1 cellular context compared by ENCODE assay signal in the genomic region with DNA sequence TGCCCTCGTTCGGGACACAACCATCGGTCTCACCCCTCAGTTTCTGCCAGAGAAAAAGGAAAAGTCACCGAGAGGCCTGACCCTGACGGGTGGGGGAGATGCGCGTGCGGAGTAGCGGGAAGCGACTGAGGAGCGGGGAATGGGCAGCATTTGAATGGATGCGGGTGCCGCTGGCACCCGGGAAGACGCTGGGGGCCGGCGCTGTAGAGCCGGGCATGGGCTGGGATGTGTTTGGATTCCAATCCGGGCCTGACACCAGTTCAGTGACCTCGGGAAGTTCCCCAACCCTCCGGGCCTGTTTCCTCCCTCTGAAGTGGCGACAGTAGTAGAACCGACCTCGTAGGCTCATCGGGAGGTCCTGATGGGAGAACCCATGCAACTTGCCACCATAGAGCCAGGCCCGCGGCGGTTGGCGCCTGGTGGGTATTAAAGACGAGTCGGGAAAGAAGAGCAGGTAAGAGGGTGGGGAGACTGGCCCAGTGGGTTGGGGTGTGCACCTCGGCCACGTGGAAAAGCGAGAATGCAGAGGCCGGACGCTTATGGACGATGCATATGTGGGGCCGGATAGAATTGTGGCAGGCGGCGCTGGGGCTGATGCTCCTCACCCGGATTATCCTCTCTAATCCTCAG.
TF ChIP-seq lines count a peak whose summit lies in the region.

No MANE protein-coding gene starts in this region.

TF ChIP-seq in HepG2, 621 proteins besides CTCF, POLR2A, EP300 and RAD21 (continued from another document and continues in another):
- 0 out of 2 replicates have a peak, but pooled peaks have one; percentile 59 for TF ChIP-seq ZNF841 (CRISPR knock-in tag; IDR thresholded peaks at IDR 0.05; ENCODE audit: borderline replicate concordance)
- TF ChIP-seq ZMYM4 (CRISPR knock-in tag; IDR thresholded peaks at IDR 0.05) = no peak
- TF ChIP-seq ATF7 (IDR thresholded peaks at IDR 0.05) = no peak
- peak; percentile 14; the same call in 1 of the 2 replicates for TF ChIP-seq ATF7 (CRISPR knock-in tag; IDR thresholded peaks at IDR 0.05)
- peak; percentile 4; the same call in 1 of the 2 replicates for TF ChIP-seq ZNF430 (CRISPR knock-in tag; IDR thresholded peaks at IDR 0.05)
- TF ChIP-seq ZNF569 (CRISPR knock-in tag; IDR thresholded peaks at IDR 0.05; ENCODE audit: borderline replicate concordance) = 0 out of 2 replicates have a peak, but pooled peaks have one; percentile 19
- TF ChIP-seq, protein P1, sequence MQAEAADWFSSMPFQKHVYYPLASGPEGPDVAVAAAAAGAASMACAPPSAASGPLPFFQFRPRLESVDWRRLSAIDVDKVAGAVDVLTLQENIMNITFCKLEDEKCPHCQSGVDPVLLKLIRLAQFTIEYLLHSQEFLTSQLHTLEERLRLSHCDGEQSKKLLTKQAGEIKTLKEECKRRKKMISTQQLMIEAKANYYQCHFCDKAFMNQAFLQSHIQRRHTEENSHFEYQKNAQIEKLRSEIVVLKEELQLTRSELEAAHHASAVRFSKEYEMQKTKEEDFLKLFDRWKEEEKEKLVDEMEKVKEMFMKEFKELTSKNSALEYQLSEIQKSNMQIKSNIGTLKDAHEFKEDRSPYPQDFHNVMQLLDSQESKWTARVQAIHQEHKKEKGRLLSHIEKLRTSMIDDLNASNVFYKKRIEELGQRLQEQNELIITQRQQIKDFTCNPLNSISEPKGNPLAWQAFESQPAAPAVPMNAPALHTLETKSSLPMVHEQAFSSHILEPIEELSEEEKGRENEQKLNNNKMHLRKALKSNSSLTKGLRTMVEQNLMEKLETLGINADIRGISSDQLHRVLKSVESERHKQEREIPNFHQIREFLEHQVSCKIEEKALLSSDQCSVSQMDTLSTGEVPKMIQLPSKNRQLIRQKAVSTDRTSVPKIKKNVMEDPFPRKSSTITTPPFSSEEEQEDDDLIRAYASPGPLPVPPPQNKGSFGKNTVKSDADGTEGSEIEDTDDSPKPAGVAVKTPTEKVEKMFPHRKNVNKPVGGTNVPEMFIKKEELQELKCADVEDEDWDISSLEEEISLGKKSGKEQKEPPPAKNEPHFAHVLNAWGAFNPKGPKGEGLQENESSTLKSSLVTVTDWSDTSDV (CRISPR knock-in tag; IDR thresholded peaks at IDR 0.05) = peak; percentile 4; the same call in 1 of the 2 replicates
- TF ChIP-seq ZNF564 (CRISPR knock-in tag; IDR thresholded peaks at IDR 0.05) = 0 out of 2 replicates have a peak, but pooled peaks have one; percentile 1
- TF ChIP-seq ZNF703 (CRISPR knock-in tag; IDR thresholded peaks at IDR 0.05; ENCODE audit: borderline replicate concordance) = peak; percentile 66; the same call in 1 of the 2 replicates
- TF ChIP-seq ZMAT3 (CRISPR knock-in tag; conservative IDR thresholded peaks at IDR 0.05) = 0 out of 2 replicates have a peak, but pooled peaks have one; percentile 19
- TF ChIP-seq MBD4 (IDR thresholded peaks at IDR 0.05; ENCODE audit: borderline replicate concordance, low read length) = no peak
- peak; percentile 71; the same call in 1 of the 2 replicates for TF ChIP-seq ZNF543 (CRISPR knock-in tag; IDR thresholded peaks at IDR 0.05)
- TF ChIP-seq ZNF263 (CRISPR knock-in tag; IDR thresholded peaks at IDR 0.05) = 0 out of 2 replicates have a peak, but pooled peaks have one; percentile 4
- TF ChIP-seq HNRNPLL (IDR thresholded peaks at IDR 0.05; ENCODE audit: low read depth, low read length, poor library complexity, severe bottlenecking) = peak; percentile 73
- TF ChIP-seq ZNF431 (CRISPR knock-in tag; IDR thresholded peaks at IDR 0.05; ENCODE audit: borderline replicate concordance, low read depth) = peak; percentile 2; the same call in 1 of the 2 replicates
- TF ChIP-seq ZNF335 (CRISPR knock-in tag; IDR thresholded peaks at IDR 0.05) = 0 out of 2 replicates have a peak, but pooled peaks have one; percentile 4
- TF ChIP-seq ZNF224 (CRISPR knock-in tag; IDR thresholded peaks at IDR 0.05) = 0 out of 2 replicates have a peak, but pooled peaks have one; percentile 80
- TF ChIP-seq RBM39 (IDR thresholded peaks at IDR 0.05; ENCODE audit: low read depth, low read length, poor library complexity, severe bottlenecking) = no peak
- peak; percentile 46 for TF ChIP-seq DMAP1 (CRISPR knock-in tag; IDR thresholded peaks at IDR 0.05)
- TF ChIP-seq, protein P2, sequence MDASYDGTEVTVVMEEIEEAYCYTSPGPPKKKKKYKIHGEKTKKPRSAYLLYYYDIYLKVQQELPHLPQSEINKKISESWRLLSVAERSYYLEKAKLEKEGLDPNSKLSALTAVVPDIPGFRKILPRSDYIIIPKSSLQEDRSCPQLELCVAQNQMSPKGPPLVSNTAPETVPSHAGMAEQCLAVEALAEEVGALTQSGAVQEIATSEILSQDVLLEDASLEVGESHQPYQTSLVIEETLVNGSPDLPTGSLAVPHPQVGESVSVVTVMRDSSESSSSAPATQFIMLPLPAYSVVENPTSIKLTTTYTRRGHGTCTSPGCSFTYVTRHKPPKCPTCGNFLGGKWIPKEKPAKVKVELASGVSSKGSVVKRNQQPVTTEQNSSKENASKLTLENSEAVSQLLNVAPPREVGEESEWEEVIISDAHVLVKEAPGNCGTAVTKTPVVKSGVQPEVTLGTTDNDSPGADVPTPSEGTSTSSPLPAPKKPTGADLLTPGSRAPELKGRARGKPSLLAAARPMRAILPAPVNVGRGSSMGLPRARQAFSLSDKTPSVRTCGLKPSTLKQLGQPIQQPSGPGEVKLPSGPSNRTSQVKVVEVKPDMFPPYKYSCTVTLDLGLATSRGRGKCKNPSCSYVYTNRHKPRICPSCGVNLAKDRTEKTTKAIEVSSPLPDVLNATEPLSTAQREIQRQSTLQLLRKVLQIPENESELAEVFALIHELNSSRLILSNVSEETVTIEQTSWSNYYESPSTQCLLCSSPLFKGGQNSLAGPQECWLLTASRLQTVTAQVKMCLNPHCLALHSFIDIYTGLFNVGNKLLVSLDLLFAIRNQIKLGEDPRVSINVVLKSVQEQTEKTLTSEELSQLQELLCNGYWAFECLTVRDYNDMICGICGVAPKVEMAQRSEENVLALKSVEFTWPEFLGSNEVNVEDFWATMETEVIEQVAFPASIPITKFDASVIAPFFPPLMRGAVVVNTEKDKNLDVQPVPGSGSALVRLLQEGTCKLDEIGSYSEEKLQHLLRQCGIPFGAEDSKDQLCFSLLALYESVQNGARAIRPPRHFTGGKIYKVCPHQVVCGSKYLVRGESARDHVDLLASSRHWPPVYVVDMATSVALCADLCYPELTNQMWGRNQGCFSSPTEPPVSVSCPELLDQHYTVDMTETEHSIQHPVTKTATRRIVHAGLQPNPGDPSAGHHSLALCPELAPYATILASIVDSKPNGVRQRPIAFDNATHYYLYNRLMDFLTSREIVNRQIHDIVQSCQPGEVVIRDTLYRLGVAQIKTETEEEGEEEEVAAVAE (CRISPR knock-in tag; IDR thresholded peaks at IDR 0.05; ENCODE audit: borderline replicate concordance) = 0 out of 2 replicates have a peak, but pooled peaks have one; percentile 26
- TF ChIP-seq TOPORS (CRISPR knock-in tag; IDR thresholded peaks at IDR 0.05) = 0 out of 2 replicates have a peak, but pooled peaks have one; percentile 23
- 0 out of 2 replicates have a peak, but pooled peaks have one; percentile 44 for TF ChIP-seq HIVEP1 (CRISPR knock-in tag; IDR thresholded peaks at IDR 0.05)
- TF ChIP-seq, protein P3, sequence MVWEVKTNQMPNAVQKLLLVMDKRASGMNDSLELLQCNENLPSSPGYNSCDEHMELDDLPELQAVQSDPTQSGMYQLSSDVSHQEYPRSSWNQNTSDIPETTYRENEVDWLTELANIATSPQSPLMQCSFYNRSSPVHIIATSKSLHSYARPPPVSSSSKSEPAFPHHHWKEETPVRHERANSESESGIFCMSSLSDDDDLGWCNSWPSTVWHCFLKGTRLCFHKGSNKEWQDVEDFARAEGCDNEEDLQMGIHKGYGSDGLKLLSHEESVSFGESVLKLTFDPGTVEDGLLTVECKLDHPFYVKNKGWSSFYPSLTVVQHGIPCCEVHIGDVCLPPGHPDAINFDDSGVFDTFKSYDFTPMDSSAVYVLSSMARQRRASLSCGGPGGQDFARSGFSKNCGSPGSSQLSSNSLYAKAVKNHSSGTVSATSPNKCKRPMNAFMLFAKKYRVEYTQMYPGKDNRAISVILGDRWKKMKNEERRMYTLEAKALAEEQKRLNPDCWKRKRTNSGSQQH (CRISPR knock-in tag; IDR thresholded peaks at IDR 0.05; ENCODE audit: low read depth) = peak; percentile 9; the same call in 1 of the 2 replicates
- TF ChIP-seq ZBTB1 (CRISPR knock-in tag; IDR thresholded peaks at IDR 0.05; ENCODE audit: borderline replicate concordance) = no peak
- TF ChIP-seq ZC3H4 (CRISPR knock-in tag; IDR thresholded peaks at IDR 0.05; ENCODE audit: borderline replicate concordance) = 0 out of 2 replicates have a peak, but pooled peaks have one; percentile 12
- peak in 1 of 2 experiments; percentile 8; a peak in 1 of 4 replicates for TF ChIP-seq KLF16 (CRISPR knock-in tag; IDR thresholded peaks at IDR 0.05)
- TF ChIP-seq BRCA1 (CRISPR knock-in tag; IDR thresholded peaks at IDR 0.05) = 0 out of 2 replicates have a peak, but pooled peaks have one; percentile 18
- TF ChIP-seq HNRNPL (IDR thresholded peaks at IDR 0.05; ENCODE audit: low read depth, low read length) = 0 out of 2 replicates have a peak, but pooled peaks have one; percentile 60
- TF ChIP-seq ZBTB8A (CRISPR knock-in tag; IDR thresholded peaks at IDR 0.05; ENCODE audit: borderline replicate concordance, low read depth) = 0 out of 2 replicates have a peak, but pooled peaks have one; percentile 6
- TF ChIP-seq ZNF484 (CRISPR knock-in tag; IDR thresholded peaks at IDR 0.05; ENCODE audit: borderline replicate concordance, low read depth) = no peak
- 0 out of 2 replicates have a peak, but pooled peaks have one; percentile 0 for TF ChIP-seq SOX13 (IDR thresholded peaks at IDR 0.05)
- TF ChIP-seq SOX13 (CRISPR knock-in tag; conservative IDR thresholded peaks at IDR 0.05 in 1 of 2, IDR thresholded peaks at IDR 0.05 in 1 of 2) = no peak
- TF ChIP-seq ZNF441 (CRISPR knock-in tag; IDR thresholded peaks at IDR 0.05; ENCODE audit: borderline replicate concordance) = 0 out of 2 replicates have a peak, but pooled peaks have one; percentile 23
- TF ChIP-seq PPARG (CRISPR knock-in tag; conservative IDR thresholded peaks at IDR 0.05) = no peak
- TF ChIP-seq ZNF768 (CRISPR knock-in tag; IDR thresholded peaks at IDR 0.05) = peak; percentile 82; the same call in 1 of the 2 replicates
- TF ChIP-seq ZNF674 (CRISPR knock-in tag; IDR thresholded peaks at IDR 0.05; ENCODE audit: low read depth) = no peak
- TF ChIP-seq ZSCAN31 (CRISPR knock-in tag; IDR thresholded peaks at IDR 0.05; ENCODE audit: low read depth) = 0 out of 2 replicates have a peak, but pooled peaks have one; percentile 8
- TF ChIP-seq, protein P4, sequence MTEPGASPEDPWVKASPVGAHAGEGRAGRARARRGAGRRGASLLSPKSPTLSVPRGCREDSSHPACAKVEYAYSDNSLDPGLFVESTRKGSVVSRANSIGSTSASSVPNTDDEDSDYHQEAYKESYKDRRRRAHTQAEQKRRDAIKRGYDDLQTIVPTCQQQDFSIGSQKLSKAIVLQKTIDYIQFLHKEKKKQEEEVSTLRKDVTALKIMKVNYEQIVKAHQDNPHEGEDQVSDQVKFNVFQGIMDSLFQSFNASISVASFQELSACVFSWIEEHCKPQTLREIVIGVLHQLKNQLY (CRISPR knock-in tag; IDR thresholded peaks at IDR 0.05) = no peak
- 0 out of 2 replicates have a peak, but pooled peaks have one; percentile 43 for TF ChIP-seq ZNF547 (CRISPR knock-in tag; IDR thresholded peaks at IDR 0.05)
- TF ChIP-seq, protein P5, sequence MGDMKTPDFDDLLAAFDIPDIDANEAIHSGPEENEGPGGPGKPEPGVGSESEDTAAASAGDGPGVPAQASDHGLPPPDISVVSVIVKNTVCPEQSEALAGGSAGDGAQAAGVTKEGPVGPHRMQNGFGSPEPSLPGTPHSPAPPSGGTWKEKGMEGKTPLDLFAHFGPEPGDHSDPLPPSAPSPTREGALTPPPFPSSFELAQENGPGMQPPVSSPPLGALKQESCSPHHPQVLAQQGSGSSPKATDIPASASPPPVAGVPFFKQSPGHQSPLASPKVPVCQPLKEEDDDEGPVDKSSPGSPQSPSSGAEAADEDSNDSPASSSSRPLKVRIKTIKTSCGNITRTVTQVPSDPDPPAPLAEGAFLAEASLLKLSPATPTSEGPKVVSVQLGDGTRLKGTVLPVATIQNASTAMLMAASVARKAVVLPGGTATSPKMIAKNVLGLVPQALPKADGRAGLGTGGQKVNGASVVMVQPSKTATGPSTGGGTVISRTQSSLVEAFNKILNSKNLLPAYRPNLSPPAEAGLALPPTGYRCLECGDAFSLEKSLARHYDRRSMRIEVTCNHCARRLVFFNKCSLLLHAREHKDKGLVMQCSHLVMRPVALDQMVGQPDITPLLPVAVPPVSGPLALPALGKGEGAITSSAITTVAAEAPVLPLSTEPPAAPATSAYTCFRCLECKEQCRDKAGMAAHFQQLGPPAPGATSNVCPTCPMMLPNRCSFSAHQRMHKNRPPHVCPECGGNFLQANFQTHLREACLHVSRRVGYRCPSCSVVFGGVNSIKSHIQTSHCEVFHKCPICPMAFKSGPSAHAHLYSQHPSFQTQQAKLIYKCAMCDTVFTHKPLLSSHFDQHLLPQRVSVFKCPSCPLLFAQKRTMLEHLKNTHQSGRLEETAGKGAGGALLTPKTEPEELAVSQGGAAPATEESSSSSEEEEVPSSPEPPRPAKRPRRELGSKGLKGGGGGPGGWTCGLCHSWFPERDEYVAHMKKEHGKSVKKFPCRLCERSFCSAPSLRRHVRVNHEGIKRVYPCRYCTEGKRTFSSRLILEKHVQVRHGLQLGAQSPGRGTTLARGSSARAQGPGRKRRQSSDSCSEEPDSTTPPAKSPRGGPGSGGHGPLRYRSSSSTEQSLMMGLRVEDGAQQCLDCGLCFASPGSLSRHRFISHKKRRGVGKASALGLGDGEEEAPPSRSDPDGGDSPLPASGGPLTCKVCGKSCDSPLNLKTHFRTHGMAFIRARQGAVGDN (CRISPR knock-in tag; IDR thresholded peaks at IDR 0.05) = peak; percentile 44
- peak; percentile 41; the same call in 1 of the 2 replicates for TF ChIP-seq KDM5A (IDR thresholded peaks at IDR 0.05; ENCODE audit: borderline replicate concordance, low read length)
- TF ChIP-seq ZFY (CRISPR knock-in tag; IDR thresholded peaks at IDR 0.05) = peak; percentile 17; the same call in 1 of the 2 replicates
- no peak for TF ChIP-seq ZNF33A (CRISPR knock-in tag; IDR thresholded peaks at IDR 0.05; ENCODE audit: borderline replicate concordance)
- TF ChIP-seq ZNF879 (CRISPR knock-in tag; IDR thresholded peaks at IDR 0.05) = 0 out of 2 replicates have a peak, but pooled peaks have one; percentile 11
- peak; percentile 13; the same call in 1 of the 2 replicates for TF ChIP-seq KDM5B (CRISPR knock-in tag; IDR thresholded peaks at IDR 0.05; ENCODE audit: borderline replicate concordance)
- peak; percentile 1 for TF ChIP-seq IKZF4 (CRISPR knock-in tag; IDR thresholded peaks at IDR 0.05; ENCODE audit: borderline replicate concordance, low read depth, not compliant biosample characterization)
- TF ChIP-seq, protein P6, sequence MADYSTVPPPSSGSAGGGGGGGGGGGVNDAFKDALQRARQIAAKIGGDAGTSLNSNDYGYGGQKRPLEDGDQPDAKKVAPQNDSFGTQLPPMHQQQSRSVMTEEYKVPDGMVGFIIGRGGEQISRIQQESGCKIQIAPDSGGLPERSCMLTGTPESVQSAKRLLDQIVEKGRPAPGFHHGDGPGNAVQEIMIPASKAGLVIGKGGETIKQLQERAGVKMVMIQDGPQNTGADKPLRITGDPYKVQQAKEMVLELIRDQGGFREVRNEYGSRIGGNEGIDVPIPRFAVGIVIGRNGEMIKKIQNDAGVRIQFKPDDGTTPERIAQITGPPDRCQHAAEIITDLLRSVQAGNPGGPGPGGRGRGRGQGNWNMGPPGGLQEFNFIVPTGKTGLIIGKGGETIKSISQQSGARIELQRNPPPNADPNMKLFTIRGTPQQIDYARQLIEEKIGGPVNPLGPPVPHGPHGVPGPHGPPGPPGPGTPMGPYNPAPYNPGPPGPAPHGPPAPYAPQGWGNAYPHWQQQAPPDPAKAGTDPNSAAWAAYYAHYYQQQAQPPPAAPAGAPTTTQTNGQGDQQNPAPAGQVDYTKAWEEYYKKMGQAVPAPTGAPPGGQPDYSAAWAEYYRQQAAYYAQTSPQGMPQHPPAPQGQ (CRISPR knock-in tag; IDR thresholded peaks at IDR 0.05; ENCODE audit: borderline replicate concordance) = no peak
